9 cellular contexts compared by ENCODE assay signal in genomic region chr12:3152013-3152412, GRCh38.
DNase-seq lines count a peak whose midpoint lies in the region; ATAC-seq, FAIRE-seq and TF ChIP-seq lines count a peak whose summit lies in the region.
"Had no signal": no experiment of that assay in that cellular context is flagged by ENCODE, and none has a peak within 500 bp of the region (broad histone marks: within the 10 kb centered on the region; RNA-seq: fewer than 3 reads in every experiment).

No MANE protein-coding gene starts in this region.

- ATAC-seq in body of pancreas (no peak), HG02798 (IDR thresholded peaks at IDR 0.05; ENCODE audit: poor library complexity, unreplicated experiment) (no peak)
- ATAC-seq: stimulated activated naive CD8-positive, alpha-beta T cell treated with anti-CD3 and anti-CD28 coated beads, Interleukin-15, Interleukin-2, amounts not matched to agents 100 U/mL and 50 U/mL, for 24 hours had no signal

- no peak overlapping the region for H3K4me3 ChIP-seq in body of pancreas
- no peak overlapping the region for H3K4me3 ChIP-seq in kidney (ENCODE audit: low read length in 2 of 2)

- no peak for FAIRE-seq in kidney (lab: Jason Lieb, UNC)
- FAIRE-seq in urothelium cell line (lab: Jason Lieb, UNC), result peak; percentile 68

- H3K36me3 ChIP-seq in body of pancreas (replicated peaks in 1 of 2; ENCODE audit: insufficient read depth in 1 of 2, low read depth in 2 of 2) (no peaks in the 10 kb centered on the region), kidney (ENCODE audit: control insufficient read depth in 1 of 2, insufficient read depth in 2 of 2, low read length in 2 of 2) (no peaks in the 10 kb centered on the region)

- in situ Hi-C loops in ACHN (cut with HindIII; ENCODE audit: low pct_ligation_motif_present, low pct_unique_long_range_greater_than_20kb, low sequenced_read_pairs), result no loop called here

- 48 to 71% methylated on average over 4 of the region's 4 CpGs for WGBS in body of pancreas, 2 donors

- H3K27ac ChIP-seq in body of pancreas (peak overlapping the region in 3 of 4 donors; percentile 33 to 67 (median 48)), kidney (ENCODE audit: low read depth in 2 of 2, low read length in 2 of 2) (peak overlapping the region; percentile 71 to 74)

- H3K9me3 ChIP-seq in body of pancreas, result no peaks in the 10 kb centered on the region
- H3K9me3 ChIP-seq in kidney (ENCODE audit: control insufficient read depth in 1 of 2, low read length in 2 of 2), result no peaks in the 10 kb centered on the region

- TF ChIP-seq POLR2A in body of pancreas (IDR thresholded peaks at IDR 0.05), result no peak

- peaks cover 27% of the 10 kb centered on the region for H3K4me1 ChIP-seq in body of pancreas
- peaks cover 49 to 51% of the 10 kb centered on the region in 2 donors for H3K4me1 ChIP-seq in kidney (ENCODE audit: control insufficient read depth in 1 of 2, insufficient read depth in 1 of 2, low read depth in 1 of 2, low read length in 2 of 2)

- DNase-seq in NCI-H345 (lab: John Stamatoyannopoulos, UW) (peak; percentile 18), NCI-H345 treated with DMSO at 0.1 percent for 48 hours (lab: John Stamatoyannopoulos, UW; ENCODE audit: unreplicated experiment) (no peak), body of pancreas (no peak), kidney (peak; percentile 83), urothelium cell line (ENCODE audit: low spot score) (peak; percentile 64), ACHN (no peak)
- DNase-seq in activated CD4-positive, alpha-beta T cell treated with anti-CD3 and anti-CD28 coated beads, Interleukin-2, amount 50 U/mL, for 48 hours, result no peak
- DNase-seq: stimulated activated naive CD8-positive, alpha-beta T cell treated with anti-CD3 and anti-CD28 coated beads, Interleukin-15, Interleukin-2, amounts not matched to agents 100 U/mL and 50 U/mL, for 24 hours had no signal

- TF ChIP-seq CTCF in body of pancreas (IDR thresholded peaks at IDR 0.05) (no peak), kidney (IDR thresholded peaks at IDR 0.05; ENCODE audit: borderline replicate concordance, extremely low read depth, insufficient read depth) (no peak)

- no peaks in the 10 kb centered on the region for H3K27me3 ChIP-seq in body of pancreas

- intact Hi-C loops in body of pancreas (cut with DNase I) (no loop called here), kidney (cut with DNase I) (no loop called here)

- peak overlapping the region in 1 of 2 donors; percentile 22 for H3K9ac ChIP-seq in kidney (ENCODE audit: low read length in 2 of 2)

Comparison
In these comparisons a context has a peak if more than half of its experiments do, and no peak if none do; other contexts are left out.
1. DNase-seq: peak in NCI-H345 (single experiment), kidney (single experiment) and urothelium cell line (single experiment); none in NCI-H345 treated with DMSO at 0.1 percent for 48 hours (single experiment), body of pancreas (0 of 4), ACHN (single experiment) and activated CD4-positive, alpha-beta T cell treated with anti-CD3 and anti-CD28 coated beads, Interleukin-2, amount 50 U/mL, for 48 hours (0 of 2).